In the genomic region with DNA sequence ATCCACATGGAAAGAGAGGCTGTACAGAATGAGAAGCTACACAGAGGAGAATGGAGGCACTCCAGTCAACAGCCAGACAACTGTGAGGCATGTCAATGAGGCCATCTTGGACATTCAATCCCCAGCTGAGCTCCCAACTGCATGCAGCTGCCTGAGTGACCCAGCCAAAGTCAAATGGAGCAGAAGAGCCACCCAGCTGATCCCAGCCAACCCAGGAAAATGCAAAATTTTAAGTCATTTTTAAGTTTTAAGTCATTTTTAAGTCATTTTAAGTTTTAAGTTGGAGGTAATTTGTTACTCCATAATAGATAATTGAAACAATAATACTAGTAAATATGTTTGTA, we compare ENCODE assay signal across 16 cellular contexts.
DNase-seq lines count a peak whose midpoint lies in the region; ATAC-seq and TF ChIP-seq lines count a peak whose summit lies in the region.
"Had no signal": no experiment of that assay in that cellular context is flagged by ENCODE, and none has a peak within 500 bp of the region (broad histone marks: within the 10 kb centered on the region; RNA-seq: fewer than 3 reads in every experiment).

No MANE protein-coding gene starts in this region.

- no peak overlapping the region for H3K4me3 ChIP-seq in uterus
- H3K4me3 ChIP-seq: A549, left lung, SJSA1, tibial nerve had no signal

- peaks cover 0 to 6% of the 10 kb centered on the region in 2 donors for H3K9me3 ChIP-seq in uterus
- H3K9me3 ChIP-seq: SJSA1 had no signal

- intact Hi-C loops in uterus (cut with DNase I; ENCODE audit: low total_unique reads), result no loop called here

- H3K27ac ChIP-seq in uterus, result peak overlapping the region; percentile 74 to 81
- H3K27ac ChIP-seq: left lung, SJSA1, tibial nerve had no signal

- H3K36me3 Mint-ChIP-seq in activated naive CD4-positive, alpha-beta T cell treated with anti-CD3 and anti-CD28 coated beads, Interleukin-2, amount 10 ng/mL, durations not matched to agents 7 days and 5 days, result peaks cover 42% of the 10 kb centered on the region
- peaks cover 4 to 32% of the 10 kb centered on the region in 2 donors for H3K36me3 Mint-ChIP-seq in activated naive CD4-positive, alpha-beta T cell treated with anti-CD3 and anti-CD28 coated beads, Interleukin-2, amount 50 U/mL, for 72 hours
- H3K36me3 Mint-ChIP-seq in T-cell, result peaks cover 24% of the 10 kb centered on the region
- H3K36me3 Mint-ChIP-seq in glutamatergic neuron (ENCODE audit: unreplicated experiment), result peaks cover 14% of the 10 kb centered on the region

- POLR2A ChIA-PET in T-cell (lab: Charles Lee), result interaction anchor here in 1 of 2 donors (1.0 kb wide), 1 partner anchor 56 kb away, joined by 5 read pairs; no protein-coding TSS in a partner anchor

- TF ChIP-seq POLR2A in uterus (IDR thresholded peaks at IDR 0.05), result no peak

- no peak overlapping the region for H3K4me3 Mint-ChIP-seq in activated naive CD4-positive, alpha-beta T cell treated with anti-CD3 and anti-CD28 coated beads, Interleukin-2, amount 10 ng/mL, durations not matched to agents 7 days and 5 days
- H3K4me3 Mint-ChIP-seq in T-cell (no peak overlapping the region), glutamatergic neuron (ENCODE audit: unreplicated experiment) (no peak overlapping the region)
- H3K4me3 Mint-ChIP-seq: activated CD4-positive, alpha-beta T cell treated with anti-CD3 and anti-CD28 coated beads, Interleukin-2, amount 10 ng/mL, durations not matched to agents 7 days and 5 days had no signal

- H3K4me1 ChIP-seq in uterus, result no peaks in the 10 kb centered on the region

- TF ChIP-seq CTCF in glutamatergic neuron (IDR thresholded peaks at IDR 0.05; ENCODE audit: partially characterized antibody, unreplicated experiment), result no peak
- no peak for TF ChIP-seq CTCF in uterus (IDR thresholded peaks at IDR 0.05)

- DNase-seq in activated naive CD4-positive, alpha-beta T cell treated with anti-CD3 and anti-CD28 coated beads, Interleukin-2, amount 10 ng/mL, durations not matched to agents 7 days and 5 days, result no peak
- DNase-seq in activated naive CD4-positive, alpha-beta T cell treated with anti-CD3 and anti-CD28 coated beads, Interleukin-2, amount 50 U/mL, for 72 hours (ENCODE audit: low spot score in 2 of 2), result no peak
- DNase-seq in T-cell (no peak), glutamatergic neuron (no peak), uterus (no peak), NOMO-1 treated with DMSO at 0.1 percent for 48 hours (lab: John Stamatoyannopoulos, UW; ENCODE audit: unreplicated experiment) (no peak), retina (no peak)
- DNase-seq: activated CD4-positive, alpha-beta T cell treated with anti-CD3 and anti-CD28 coated beads, Interleukin-2, amount 10 ng/mL, durations not matched to agents 7 days and 5 days; activated T-cell treated with anti-CD3 and anti-CD28 coated beads, Interleukin-2, amount 50 U/mL, for 1 hour; foreskin melanocyte; GOT3; left lung had no signal

- H3K9me3 Mint-ChIP-seq in activated naive CD4-positive, alpha-beta T cell treated with anti-CD3 and anti-CD28 coated beads, Interleukin-2, amount 10 ng/mL, durations not matched to agents 7 days and 5 days, result peaks cover 12% of the 10 kb centered on the region
- peaks cover 0 to 10% of the 10 kb centered on the region in 2 donors for H3K9me3 Mint-ChIP-seq in activated naive CD4-positive, alpha-beta T cell treated with anti-CD3 and anti-CD28 coated beads, Interleukin-2, amount 50 U/mL, for 72 hours
- peaks cover 0 to 7% (median 4%) of the 10 kb centered on the region in 3 donors for H3K9me3 Mint-ChIP-seq in T-cell
- H3K9me3 Mint-ChIP-seq in glutamatergic neuron (ENCODE audit: unreplicated experiment), result peaks cover 4% of the 10 kb centered on the region

- H3K27ac Mint-ChIP-seq in activated naive CD4-positive, alpha-beta T cell treated with anti-CD3 and anti-CD28 coated beads, Interleukin-2, amount 10 ng/mL, durations not matched to agents 7 days and 5 days, result peak overlapping the region; percentile 64
- H3K27ac Mint-ChIP-seq in activated naive CD4-positive, alpha-beta T cell treated with anti-CD3 and anti-CD28 coated beads, Interleukin-2, amount 50 U/mL, for 72 hours, result peak overlapping the region in 1 of 2 donors; percentile 88
- H3K27ac Mint-ChIP-seq in T-cell (peak overlapping the region; percentile 87 to 88), glutamatergic neuron (ENCODE audit: unreplicated experiment) (peak overlapping the region; percentile 52)

- no peaks in the 10 kb centered on the region for H3K36me3 ChIP-seq in uterus
- H3K36me3 ChIP-seq: left lung had no signal

- H3K27me3 Mint-ChIP-seq in activated naive CD4-positive, alpha-beta T cell treated with anti-CD3 and anti-CD28 coated beads, Interleukin-2, amount 10 ng/mL, durations not matched to agents 7 days and 5 days, result no peaks in the 10 kb centered on the region
- H3K27me3 Mint-ChIP-seq in T-cell (no peaks in the 10 kb centered on the region), glutamatergic neuron (ENCODE audit: unreplicated experiment) (peaks cover 2% of the 10 kb centered on the region)
- H3K27me3 Mint-ChIP-seq: activated CD4-positive, alpha-beta T cell treated with anti-CD3 and anti-CD28 coated beads, Interleukin-2, amount 10 ng/mL, durations not matched to agents 7 days and 5 days had no signal

- ATAC-seq in activated naive CD4-positive, alpha-beta T cell treated with anti-CD3 and anti-CD28 coated beads, Interleukin-2, amount 50 U/mL, for 72 hours, result no peak
- ATAC-seq in T-cell (replicated peaks in 1 of 4), result no peak
- ATAC-seq in GM18511 (IDR thresholded peaks at IDR 0.05; ENCODE audit: unreplicated experiment), result no peak

- CTCF ChIA-PET in activated naive CD4-positive, alpha-beta T cell treated with anti-CD3 and anti-CD28 coated beads, Interleukin-2, amount 10 ng/mL, durations not matched to agents 7 days and 5 days (lab: Charles Lee), result interaction anchor here (1.1 to 2.9 kb wide), 8 partner anchors 12 to 563 kb away, joined by 3 to 21 read pairs (median 4); no protein-coding TSS in a partner anchor
- CTCF ChIA-PET in T-cell (lab: Charles Lee), result interaction anchor here (0.6 to 2.4 kb wide), 12 partner anchors 8 to 275 kb away, joined by 3 to 17 read pairs (median 3); partner anchors contain the start of gene RBMS1 (in 1 of the 2)

- no peaks in the 10 kb centered on the region for H3K27me3 ChIP-seq in uterus
- H3K27me3 ChIP-seq: left lung, SJSA1, tibial nerve had no signal

- peaks cover 82% of the 10 kb centered on the region for H3K4me1 Mint-ChIP-seq in activated naive CD4-positive, alpha-beta T cell treated with anti-CD3 and anti-CD28 coated beads, Interleukin-2, amount 10 ng/mL, durations not matched to agents 7 days and 5 days
- peaks cover 67 to 74% (median 71%) of the 10 kb centered on the region in 3 donors for H3K4me1 Mint-ChIP-seq in T-cell
- H3K4me1 Mint-ChIP-seq in glutamatergic neuron (ENCODE audit: low read depth, unreplicated experiment), result peaks cover 14% of the 10 kb centered on the region
